20 cellular contexts compared by ENCODE assay signal in the genomic region with DNA sequence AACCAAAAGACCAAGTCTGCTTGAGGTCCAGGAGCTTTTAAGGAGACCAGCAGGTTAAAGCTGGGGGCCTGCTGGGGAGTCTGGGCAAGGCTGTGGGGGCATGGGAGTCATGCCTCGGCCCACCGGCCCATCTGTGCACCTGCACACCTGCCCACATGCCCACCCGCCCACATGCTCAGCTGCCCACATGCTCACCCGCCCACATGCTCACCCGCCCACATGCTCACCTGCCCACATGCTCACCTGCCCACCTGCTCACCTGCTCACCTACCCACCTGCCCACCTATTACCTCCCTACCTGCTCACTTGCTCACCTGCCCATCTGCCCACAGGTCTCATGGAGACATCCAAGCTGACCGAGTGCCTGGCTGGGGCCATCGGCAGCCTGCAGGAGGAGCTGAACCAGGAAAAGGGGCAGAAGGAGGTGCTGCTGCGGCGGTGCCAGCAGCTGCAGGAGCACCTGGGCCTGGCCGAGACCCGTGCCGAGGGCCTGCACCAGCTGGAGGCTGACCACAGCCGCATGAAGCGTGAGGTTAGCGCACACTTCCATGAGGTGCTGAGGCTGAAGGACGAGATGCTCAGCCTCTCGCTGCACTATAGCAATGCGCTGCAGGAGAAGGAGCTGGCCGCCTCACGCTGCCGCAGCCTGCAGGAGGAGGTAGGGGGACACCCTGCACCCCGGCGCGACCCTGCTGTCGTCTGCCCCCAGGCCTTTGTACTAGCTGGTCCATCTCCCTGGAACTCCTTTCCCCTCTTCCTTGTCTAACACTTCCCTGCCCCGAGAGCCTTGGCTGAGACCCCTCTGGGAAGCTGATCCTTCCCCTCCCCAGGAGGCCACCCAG. TPM values are rescaled to one million over a fixed set of nuclear protein-coding genes. Genes with fewer than 3 reads are reported as not detected.
DNase-seq lines count a peak whose midpoint lies in the region; ATAC-seq, FAIRE-seq and TF ChIP-seq lines count a peak whose summit lies in the region.
"Had no signal": no experiment of that assay in that cellular context is flagged by ENCODE, and none has a peak within 500 bp of the region (broad histone marks: within the 10 kb centered on the region; RNA-seq: fewer than 3 reads in every experiment).

No MANE protein-coding gene starts in this region.

- peak; percentile 10 for ATAC-seq in HepG2
- no peak for ATAC-seq in right lobe of liver
- ATAC-seq: SK-N-SH treated with all-trans-retinoic acid at 6 μM for 48 hours had no signal

- H2AFZ ChIP-seq in HepG2 (ENCODE audit: low read length) (no peak overlapping the region), neural progenitor cell (replicated peaks) (peak overlapping the region; percentile 89)
- H2AFZ ChIP-seq: PC-9 had no signal

- POLR2A ChIA-PET in HepG2 (lab: Yijun Ruan, JAX) = interaction anchor here (1.1 kb wide), 1 partner anchor 38 kb away, joined by 3 read pairs; no protein-coding TSS in a partner anchor

- H3K4me3 Mint-ChIP-seq in neural progenitor cell = no peak overlapping the region

- H3K79me2 ChIP-seq in HepG2 (ENCODE audit: insufficient read depth, low read length) (no peaks in the 10 kb centered on the region), neural progenitor cell (ENCODE audit: low read depth) (no peaks in the 10 kb centered on the region)

- peaks cover 17% of the 10 kb centered on the region for H3K27me3 Mint-ChIP-seq in neural progenitor cell (ENCODE audit: insufficient read depth, low read depth)

- in situ Hi-C loops in HepG2 (cut with HindIII; ENCODE audit: extremely low pct_ligation_motif_present, low pct_unique_long_range_greater_than_20kb) = no loop called here

- TF ChIP-seq POLR2A in HepG2 (IDR thresholded peaks at IDR 0.05; ENCODE audit: insufficient read depth in 1 of 2, low read depth in 2 of 2, low read length in 2 of 2) (no peak), right lobe of liver (IDR thresholded peaks at IDR 0.05) (no peak)

- no peaks in the 10 kb centered on the region for H3K36me3 ChIP-seq in HepG2 (replicated peaks in 1 of 2; ENCODE audit: control insufficient read depth in 1 of 2, insufficient read depth in 2 of 2, low read length in 2 of 2)
- no peaks in the 10 kb centered on the region for H3K36me3 ChIP-seq in right lobe of liver
- no peaks in the 10 kb centered on the region for H3K36me3 ChIP-seq in neural progenitor cell
- H3K36me3 ChIP-seq: BE2C, MG63 had no signal

- H3K4me3 ChIP-seq in HepG2 (replicated peaks in 1 of 3; ENCODE audit: insufficient read depth in 1 of 3, low read depth in 2 of 3, low read length in 3 of 3) (no peak overlapping the region), right lobe of liver (no peak overlapping the region), neural progenitor cell (no peak overlapping the region)
- H3K4me3 ChIP-seq: MG63, PC-9 had no signal

- DNase-seq in HepG2 (ENCODE audit: low spot score) (no peak), right lobe of liver (no peak), RPMI8226 (peak; percentile 67), neural progenitor cell (ENCODE audit: low spot score) (no peak), GM19240 (ENCODE audit: insufficient read length, low spot score) (no peak), 8988T (no peak), SW 1271 (lab: John Stamatoyannopoulos, UW) (no peak)
- DNase-seq: BE2C, DMS79 treated with DMSO at 0.1 percent for 48 hours, HCEC 1CT, Kasumi-1, MG63, NCI-H1417, NCI-H1694 treated with DMSO at 0.1 percent for 48 hours, NCI-H2081 treated with DMSO at 0.1 percent for 48 hours, NCI-H446, NCI-H526, PC-9 had no signal

- BruUV-seq in HepG2 (replicated peaks; lab: Mats Ljungman, UMichigan) = no TSS peak

- no peaks in the 10 kb centered on the region for H3K36me3 Mint-ChIP-seq in neural progenitor cell

- TF ChIP-seq RAD21 in HepG2 (CRISPR knock-in tag; IDR thresholded peaks at IDR 0.05) = no peak

- H4K20me1 ChIP-seq in HepG2 (ENCODE audit: insufficient read depth, low read length) = no peaks in the 10 kb centered on the region
- no peaks in the 10 kb centered on the region for H4K20me1 ChIP-seq in neural progenitor cell (ENCODE audit: low read depth)

- TF ChIP-seq EP300 in HepG2 (IDR thresholded peaks at IDR 0.05; ENCODE audit: low read depth in 2 of 2, low read length in 2 of 2) = no peak
- no peak for TF ChIP-seq EP300 in HepG2 (CRISPR knock-in tag; IDR thresholded peaks at IDR 0.05; ENCODE audit: borderline replicate concordance)

- FAIRE-seq in HepG2 (lab: Jason Lieb, UNC) = no peak

- H3K27ac ChIP-seq in HepG2 (ENCODE audit: extremely low read length, insufficient read depth, low read length) (no peak overlapping the region), right lobe of liver (no peak overlapping the region), neural progenitor cell (no peak overlapping the region)
- H3K27ac ChIP-seq: PC-9, RWPE1 had no signal

- peaks cover 8% of the 10 kb centered on the region for H3F3A ChIP-seq in neural progenitor cell (ENCODE audit: low read depth)

- peaks cover 18% of the 10 kb centered on the region for H3K4me1 Mint-ChIP-seq in neural progenitor cell

- 52% methylated on average over 19 of the region's 26 CpGs for WGBS in HepG2 (ENCODE audit: low lambda C conversion rate)
- 55% methylated on average over 5 of the region's 26 CpGs for WGBS in right lobe of liver (ENCODE audit: insufficient coverage, low coverage, low lambda C conversion rate, missing lambda C conversion rate)

- H3K9ac ChIP-seq in HepG2 (ENCODE audit: insufficient read depth, low read depth, low read length) (no peak overlapping the region), neural progenitor cell (no peak overlapping the region)

- TF ChIP-seq CTCF in HepG2 (CRISPR knock-in tag; IDR thresholded peaks at IDR 0.05) = no peak
- no peak for TF ChIP-seq CTCF in right lobe of liver (IDR thresholded peaks at IDR 0.05)
- no peak for TF ChIP-seq CTCF in neural progenitor cell (IDR thresholded peaks at IDR 0.05)

- peak overlapping the region; percentile 91 for H3K27ac Mint-ChIP-seq in neural progenitor cell

- H3K4me2 ChIP-seq in HepG2 (ENCODE audit: low read depth, low read length) = no peak overlapping the region
- H3K4me2 ChIP-seq in neural progenitor cell = peak overlapping the region; percentile 55
- H3K4me2 ChIP-seq: PC-9 had no signal

- CTCF ChIA-PET in HepG2 (lab: Yijun Ruan, JAX; ENCODE audit: low intra/inter-chr PET ratio, low total read pairs) = no interaction called here

- H3K4me1 ChIP-seq in HepG2 (ENCODE audit: insufficient read depth, low read length) = peaks cover 15% of the 10 kb centered on the region
- no peaks in the 10 kb centered on the region for H3K4me1 ChIP-seq in right lobe of liver
- H3K4me1 ChIP-seq in neural progenitor cell = peaks cover 16% of the 10 kb centered on the region
- H3K4me1 ChIP-seq: BE2C had no signal

- H3K9me3 Mint-ChIP-seq in neural progenitor cell = no peaks in the 10 kb centered on the region

- no peaks in the 10 kb centered on the region for H3K9me3 ChIP-seq in HepG2 (ENCODE audit: low read length)
- no peaks in the 10 kb centered on the region for H3K9me3 ChIP-seq in right lobe of liver
- H3K9me3 ChIP-seq in neural progenitor cell (ENCODE audit: low read depth) = no peaks in the 10 kb centered on the region
- H3K9me3 ChIP-seq: BE2C, MG63 had no signal

- intact Hi-C loops in HepG2 (cut with micrococcal nuclease; ENCODE audit: unreplicated experiment) (no loop called here), right lobe of liver (cut with DNase I) (no loop called here)

- H3K27me3 ChIP-seq in HepG2 (ENCODE audit: control insufficient read depth in 1 of 2, insufficient read depth in 2 of 2, low read length in 2 of 2) = peaks cover 17 to 97% of the 10 kb centered on the region in 2 experiments
- no peaks in the 10 kb centered on the region for H3K27me3 ChIP-seq in right lobe of liver
- H3K27me3 ChIP-seq in neural progenitor cell = no peaks in the 10 kb centered on the region
- H3K27me3 ChIP-seq: BE2C, MG63 had no signal

RNA-seq across cellular contexts. Expression of a gene that starts 14.0 kb away (rescaled TPM):
- total RNA-seq in HepG2 (2016; rRNA removed; fragmentation: Illumina TruSeq; extraction: Trizol) (0.11 TPM in 1 of 2 replicates, not detected in the other), right lobe of liver (under 1 TPM in 3 of 6 experiments, not detected in 3; 0.20 to 0.29 (median 0.22) TPM), neural progenitor cell (ENCODE audit: low replicate concordance) (0.56 and 0.60 TPM in 2 replicates)
- total RNA-seq in HepG2 (2016; cell fraction: cytosol; rRNA removed; fragmentation: Illumina TruSeq; extraction: Trizol; ENCODE audit: low read depth) = not detected in 2 replicates
- 0.06 TPM in 1 of 2 replicates, not detected in the other for total RNA-seq in HepG2 (2016; cell fraction: insoluble cytoplasmic fraction; rRNA removed; fragmentation: Illumina TruSeq; extraction: Trizol)
- not detected in 2 replicates for total RNA-seq in HepG2 (2016; cell fraction: membrane; rRNA removed; fragmentation: Illumina TruSeq; extraction: Trizol)
- not detected in 2 replicates for total RNA-seq in HepG2 (2016; cell fraction: nucleus; rRNA removed; fragmentation: Illumina TruSeq; extraction: Trizol)
- 0.03 TPM in 1 of 2 replicates, not detected in the other for polyA plus RNA-seq in HepG2 (2011; rRNA removed)
- polyA plus RNA-seq in HepG2 (2011; cell fraction: cytosol; rRNA removed) = not detected in 2 replicates
- 0.05 and 0.11 TPM in 2 replicates for polyA plus RNA-seq in HepG2 (2011; cell fraction: nucleus; rRNA removed)
- polyA plus RNA-seq in HepG2 (2012) = 0.16 and 0.19 TPM in 2 replicates
- polyA plus RNA-seq in HepG2 (2016; cell fraction: cytosol; fragmentation: Illumina TruSeq; extraction: Trizol; ENCODE audit: low read depth) = not detected in 2 replicates
- polyA plus RNA-seq in HepG2 (2016; cell fraction: insoluble cytoplasmic fraction; fragmentation: Illumina TruSeq; extraction: Trizol; ENCODE audit: low read depth) = not detected in 2 replicates
- polyA plus RNA-seq in HepG2 (2016; cell fraction: membrane; fragmentation: Illumina TruSeq; extraction: Trizol; ENCODE audit: low read depth) = not detected in 2 replicates
- 0.21 TPM in 1 of 2 replicates, not detected in the other for polyA plus RNA-seq in HepG2 (2016; cell fraction: nucleus; fragmentation: Illumina TruSeq; extraction: Trizol; ENCODE audit: insufficient read depth, low read depth)
- polyA minus RNA-seq in HepG2 (2011; rRNA and poly(A)+ RNA removed; ENCODE audit: low replicate concordance) = 0.22 and 5.5 TPM in 2 replicates
- polyA minus RNA-seq in HepG2 (2011; cell fraction: cytosol; rRNA and poly(A)+ RNA removed) = not detected in 2 replicates
- not detected in 2 replicates for polyA minus RNA-seq in HepG2 (2011; cell fraction: nucleus; rRNA and poly(A)+ RNA removed)

RNA-seq across cellular contexts. Expression of a gene that starts 36.3 kb away (rescaled TPM):
- total RNA-seq in HepG2 (2016; rRNA removed; fragmentation: Illumina TruSeq; extraction: Trizol) (5.5 and 12.2 TPM in 2 replicates), right lobe of liver (10 to 100 TPM in 5 of 6 experiments, 1 to 10 TPM in 1; 9.7 to 23.5 (median 15.7) TPM), neural progenitor cell (ENCODE audit: low replicate concordance) (7.2 and 12.4 TPM in 2 replicates)
- total RNA-seq in HepG2 (2016; cell fraction: cytosol; rRNA removed; fragmentation: Illumina TruSeq; extraction: Trizol; ENCODE audit: low read depth) = 4.0 and 6.2 TPM in 2 replicates
- total RNA-seq in HepG2 (2016; cell fraction: insoluble cytoplasmic fraction; rRNA removed; fragmentation: Illumina TruSeq; extraction: Trizol) = 4.5 and 13.3 TPM in 2 replicates
- 6.1 and 6.4 TPM in 2 replicates for total RNA-seq in HepG2 (2016; cell fraction: membrane; rRNA removed; fragmentation: Illumina TruSeq; extraction: Trizol)
- 18.5 and 23.9 TPM in 2 replicates for total RNA-seq in HepG2 (2016; cell fraction: nucleus; rRNA removed; fragmentation: Illumina TruSeq; extraction: Trizol)
- 17.6 and 23.9 TPM in 2 replicates for polyA plus RNA-seq in HepG2 (2011; rRNA removed)
- polyA plus RNA-seq in HepG2 (2011; cell fraction: cytosol; rRNA removed) = 13.7 and 17.1 TPM in 2 replicates
- polyA plus RNA-seq in HepG2 (2011; cell fraction: nucleus; rRNA removed) = 145 and 163 TPM in 2 replicates
- 21.6 and 30.9 TPM in 2 replicates for polyA plus RNA-seq in HepG2 (2012)
- polyA plus RNA-seq in HepG2 (2016; cell fraction: cytosol; fragmentation: Illumina TruSeq; extraction: Trizol; ENCODE audit: low read depth) = 3.7 and 4.2 TPM in 2 replicates
- polyA plus RNA-seq in HepG2 (2016; cell fraction: insoluble cytoplasmic fraction; fragmentation: Illumina TruSeq; extraction: Trizol; ENCODE audit: low read depth) = 7.1 and 11.5 TPM in 2 replicates
- polyA plus RNA-seq in HepG2 (2016; cell fraction: membrane; fragmentation: Illumina TruSeq; extraction: Trizol; ENCODE audit: low read depth) = 7.0 and 7.3 TPM in 2 replicates
- 81.4 and 86.8 TPM in 2 replicates for polyA plus RNA-seq in HepG2 (2016; cell fraction: nucleus; fragmentation: Illumina TruSeq; extraction: Trizol; ENCODE audit: insufficient read depth, low read depth)
- polyA minus RNA-seq in HepG2 (2011; rRNA and poly(A)+ RNA removed; ENCODE audit: low replicate concordance) = 15.4 and 23.1 TPM in 2 replicates
- polyA minus RNA-seq in HepG2 (2011; cell fraction: cytosol; rRNA and poly(A)+ RNA removed) = 15.4 and 18.7 TPM in 2 replicates
- 34.1 and 36.2 TPM in 2 replicates for polyA minus RNA-seq in HepG2 (2011; cell fraction: nucleus; rRNA and poly(A)+ RNA removed)

RNA-seq across cellular contexts. Expression of a gene that starts 36.4 kb away (rescaled TPM):
- total RNA-seq in HepG2 (2016; rRNA removed; fragmentation: Illumina TruSeq; extraction: Trizol) = 3.1 and 8.7 TPM in 2 replicates
- 3.2 and 3.4 TPM in 2 replicates for total RNA-seq in HepG2 (2016; cell fraction: cytosol; rRNA removed; fragmentation: Illumina TruSeq; extraction: Trizol; ENCODE audit: low read depth)
- 3.5 and 11.2 TPM in 2 replicates for total RNA-seq in HepG2 (2016; cell fraction: insoluble cytoplasmic fraction; rRNA removed; fragmentation: Illumina TruSeq; extraction: Trizol)
- total RNA-seq in HepG2 (2016; cell fraction: membrane; rRNA removed; fragmentation: Illumina TruSeq; extraction: Trizol) = 3.1 and 3.2 TPM in 2 replicates
- total RNA-seq in HepG2 (2016; cell fraction: nucleus; rRNA removed; fragmentation: Illumina TruSeq; extraction: Trizol) = 12.9 and 13.6 TPM in 2 replicates
- 13.2 and 21.1 TPM in 2 replicates for polyA plus RNA-seq in HepG2 (2011; rRNA removed)
- 5.5 and 7.6 TPM in 2 replicates for polyA plus RNA-seq in HepG2 (2011; cell fraction: cytosol; rRNA removed)
- polyA plus RNA-seq in HepG2 (2011; cell fraction: nucleus; rRNA removed) = 121 and 146 TPM in 2 replicates
- polyA plus RNA-seq in HepG2 (2012) = 7.0 and 18.5 TPM in 2 replicates
- polyA plus RNA-seq in HepG2 (2016; cell fraction: cytosol; fragmentation: Illumina TruSeq; extraction: Trizol; ENCODE audit: low read depth) = 0.73 and 1.0 TPM in 2 replicates
- polyA plus RNA-seq in HepG2 (2016; cell fraction: insoluble cytoplasmic fraction; fragmentation: Illumina TruSeq; extraction: Trizol; ENCODE audit: low read depth) = 2.8 and 4.4 TPM in 2 replicates
- 1.4 and 2.3 TPM in 2 replicates for polyA plus RNA-seq in HepG2 (2016; cell fraction: membrane; fragmentation: Illumina TruSeq; extraction: Trizol; ENCODE audit: low read depth)
- 29.5 and 32.2 TPM in 2 replicates for polyA plus RNA-seq in HepG2 (2016; cell fraction: nucleus; fragmentation: Illumina TruSeq; extraction: Trizol; ENCODE audit: insufficient read depth, low read depth)
- 7.7 and 20.5 TPM in 2 replicates for polyA minus RNA-seq in HepG2 (2011; rRNA and poly(A)+ RNA removed; ENCODE audit: low replicate concordance)
- polyA minus RNA-seq in HepG2 (2011; cell fraction: cytosol; rRNA and poly(A)+ RNA removed) = 5.6 and 11.8 TPM in 2 replicates
- polyA minus RNA-seq in HepG2 (2011; cell fraction: nucleus; rRNA and poly(A)+ RNA removed) = 22.4 and 23.0 TPM in 2 replicates
- 1 to 10 TPM; 5.8 to 9.8 (median 6.5) TPM for total RNA-seq in right lobe of liver
- 7.9 and 24.1 TPM in 2 replicates for total RNA-seq in neural progenitor cell (ENCODE audit: low replicate concordance)

RNA-seq across cellular contexts. Expression of a gene that starts 36.9 kb away (rescaled TPM):
- total RNA-seq in HepG2 (2016; rRNA removed; fragmentation: Illumina TruSeq; extraction: Trizol) (187 and 239 TPM in 2 replicates), right lobe of liver (10 to 100 TPM; 21.6 to 41.7 (median 32.2) TPM), neural progenitor cell (ENCODE audit: low replicate concordance) (89.3 and 102 TPM in 2 replicates)
- 22.3 and 28.3 TPM in 2 replicates for total RNA-seq in HepG2 (2016; cell fraction: cytosol; rRNA removed; fragmentation: Illumina TruSeq; extraction: Trizol; ENCODE audit: low read depth)
- 185 and 243 TPM in 2 replicates for total RNA-seq in HepG2 (2016; cell fraction: insoluble cytoplasmic fraction; rRNA removed; fragmentation: Illumina TruSeq; extraction: Trizol)
- total RNA-seq in HepG2 (2016; cell fraction: membrane; rRNA removed; fragmentation: Illumina TruSeq; extraction: Trizol) = 36.4 and 40.0 TPM in 2 replicates
- 83.4 and 83.5 TPM in 2 replicates for total RNA-seq in HepG2 (2016; cell fraction: nucleus; rRNA removed; fragmentation: Illumina TruSeq; extraction: Trizol)
- 121 and 145 TPM in 2 replicates for polyA plus RNA-seq in HepG2 (2011; rRNA removed)
- 103 and 117 TPM in 2 replicates for polyA plus RNA-seq in HepG2 (2011; cell fraction: cytosol; rRNA removed)
- polyA plus RNA-seq in HepG2 (2011; cell fraction: nucleus; rRNA removed) = 77.0 and 103 TPM in 2 replicates
- polyA plus RNA-seq in HepG2 (2012) = 104 and 124 TPM in 2 replicates
- polyA plus RNA-seq in HepG2 (2016; cell fraction: cytosol; fragmentation: Illumina TruSeq; extraction: Trizol; ENCODE audit: low read depth) = 8.3 and 9.0 TPM in 2 replicates
- 233 and 236 TPM in 2 replicates for polyA plus RNA-seq in HepG2 (2016; cell fraction: insoluble cytoplasmic fraction; fragmentation: Illumina TruSeq; extraction: Trizol; ENCODE audit: low read depth)
- polyA plus RNA-seq in HepG2 (2016; cell fraction: membrane; fragmentation: Illumina TruSeq; extraction: Trizol; ENCODE audit: low read depth) = 19.8 and 20.6 TPM in 2 replicates
- polyA plus RNA-seq in HepG2 (2016; cell fraction: nucleus; fragmentation: Illumina TruSeq; extraction: Trizol; ENCODE audit: insufficient read depth, low read depth) = 120 and 131 TPM in 2 replicates
- 54.2 and 110 TPM in 2 replicates for polyA minus RNA-seq in HepG2 (2011; rRNA and poly(A)+ RNA removed; ENCODE audit: low replicate concordance)
- 55.3 and 55.4 TPM in 2 replicates for polyA minus RNA-seq in HepG2 (2011; cell fraction: cytosol; rRNA and poly(A)+ RNA removed)
- 61.8 and 65.1 TPM in 2 replicates for polyA minus RNA-seq in HepG2 (2011; cell fraction: nucleus; rRNA and poly(A)+ RNA removed)
